Comparison of ENCODE assay signal across 1 cellular context in the genomic region with DNA sequence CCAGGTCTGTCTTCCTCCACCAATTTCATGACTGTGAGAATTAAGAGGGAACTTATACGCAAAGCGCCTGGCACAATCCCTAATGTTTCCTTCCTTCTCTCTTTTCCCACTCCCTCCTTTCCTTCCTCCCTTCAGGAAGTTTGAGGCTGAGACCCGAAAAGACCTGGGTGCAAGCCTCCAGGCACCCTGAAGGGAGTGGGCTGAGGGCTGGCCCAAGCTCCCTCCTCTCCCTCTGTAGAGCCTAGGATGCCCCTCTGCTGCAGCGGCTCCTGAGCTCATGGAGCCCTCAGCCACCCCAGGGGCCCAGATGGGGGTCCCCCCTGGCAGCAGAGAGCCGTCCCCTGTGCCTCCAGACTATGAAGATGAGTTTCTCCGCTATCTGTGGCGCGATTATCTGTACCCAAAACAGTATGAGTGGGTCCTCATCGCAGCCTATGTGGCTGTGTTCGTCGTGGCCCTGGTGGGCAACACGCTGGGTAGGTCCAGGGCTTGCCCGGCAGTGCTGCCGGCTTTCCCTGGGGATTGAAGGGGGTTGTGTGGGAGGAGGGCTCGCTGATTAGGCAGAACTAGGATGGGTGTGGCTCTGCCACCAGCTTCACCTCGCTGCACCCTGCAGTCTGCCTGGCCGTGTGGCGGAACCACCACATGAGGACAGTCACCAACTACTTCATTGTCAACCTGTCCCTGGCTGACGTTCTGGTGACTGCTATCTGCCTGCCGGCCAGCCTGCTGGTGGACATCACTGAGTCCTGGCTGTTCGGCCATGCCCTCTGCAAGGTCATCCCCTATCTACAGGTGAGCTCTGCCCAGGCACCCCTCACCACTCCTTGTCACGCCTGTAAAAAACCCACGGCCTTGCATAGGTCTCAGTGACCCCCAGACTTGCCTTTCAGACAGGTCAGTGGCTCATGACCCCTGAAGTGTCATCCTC.
TF ChIP-seq lines count a peak whose summit lies in the region.

No MANE protein-coding gene starts in this region.

TF ChIP-seq in HepG2, 621 proteins besides CTCF, POLR2A, EP300 and RAD21:
- TF ChIP-seq ZNF496 (CRISPR knock-in tag; IDR thresholded peaks at IDR 0.05; ENCODE audit: insufficient replicate concordance) = no peak
- TF ChIP-seq, protein P1, sequence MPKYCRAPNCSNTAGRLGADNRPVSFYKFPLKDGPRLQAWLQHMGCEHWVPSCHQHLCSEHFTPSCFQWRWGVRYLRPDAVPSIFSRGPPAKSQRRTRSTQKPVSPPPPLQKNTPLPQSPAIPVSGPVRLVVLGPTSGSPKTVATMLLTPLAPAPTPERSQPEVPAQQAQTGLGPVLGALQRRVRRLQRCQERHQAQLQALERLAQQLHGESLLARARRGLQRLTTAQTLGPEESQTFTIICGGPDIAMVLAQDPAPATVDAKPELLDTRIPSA (CRISPR knock-in tag; IDR thresholded peaks at IDR 0.05; ENCODE audit: borderline replicate concordance) = no peak
- TF ChIP-seq, protein P2, sequence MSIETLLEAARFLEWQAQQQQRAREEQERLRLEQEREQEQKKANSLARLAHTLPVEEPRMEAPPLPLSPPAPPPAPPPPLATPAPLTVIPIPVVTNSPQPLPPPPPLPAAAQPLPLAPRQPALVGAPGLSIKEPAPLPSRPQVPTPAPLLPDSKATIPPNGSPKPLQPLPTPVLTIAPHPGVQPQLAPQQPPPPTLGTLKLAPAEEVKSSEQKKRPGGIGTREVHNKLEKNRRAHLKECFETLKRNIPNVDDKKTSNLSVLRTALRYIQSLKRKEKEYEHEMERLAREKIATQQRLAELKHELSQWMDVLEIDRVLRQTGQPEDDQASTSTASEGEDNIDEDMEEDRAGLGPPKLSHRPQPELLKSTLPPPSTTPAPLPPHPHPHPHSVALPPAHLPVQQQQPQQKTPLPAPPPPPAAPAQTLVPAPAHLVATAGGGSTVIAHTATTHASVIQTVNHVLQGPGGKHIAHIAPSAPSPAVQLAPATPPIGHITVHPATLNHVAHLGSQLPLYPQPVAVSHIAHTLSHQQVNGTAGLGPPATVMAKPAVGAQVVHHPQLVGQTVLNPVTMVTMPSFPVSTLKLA (IDR thresholded peaks at IDR 0.05) = no peak
- TF ChIP-seq, protein P3, sequence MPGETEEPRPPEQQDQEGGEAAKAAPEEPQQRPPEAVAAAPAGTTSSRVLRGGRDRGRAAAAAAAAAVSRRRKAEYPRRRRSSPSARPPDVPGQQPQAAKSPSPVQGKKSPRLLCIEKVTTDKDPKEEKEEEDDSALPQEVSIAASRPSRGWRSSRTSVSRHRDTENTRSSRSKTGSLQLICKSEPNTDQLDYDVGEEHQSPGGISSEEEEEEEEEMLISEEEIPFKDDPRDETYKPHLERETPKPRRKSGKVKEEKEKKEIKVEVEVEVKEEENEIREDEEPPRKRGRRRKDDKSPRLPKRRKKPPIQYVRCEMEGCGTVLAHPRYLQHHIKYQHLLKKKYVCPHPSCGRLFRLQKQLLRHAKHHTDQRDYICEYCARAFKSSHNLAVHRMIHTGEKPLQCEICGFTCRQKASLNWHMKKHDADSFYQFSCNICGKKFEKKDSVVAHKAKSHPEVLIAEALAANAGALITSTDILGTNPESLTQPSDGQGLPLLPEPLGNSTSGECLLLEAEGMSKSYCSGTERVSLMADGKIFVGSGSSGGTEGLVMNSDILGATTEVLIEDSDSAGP (CRISPR knock-in tag; IDR thresholded peaks at IDR 0.05; ENCODE audit: borderline replicate concordance) = no peak
- no peak for TF ChIP-seq ZFP82 (CRISPR knock-in tag; IDR thresholded peaks at IDR 0.05; ENCODE audit: borderline replicate concordance)
- TF ChIP-seq ZNF577 (CRISPR knock-in tag; IDR thresholded peaks at IDR 0.05; ENCODE audit: borderline replicate concordance, low read depth) = no peak
- no peak for TF ChIP-seq ZNF562 (CRISPR knock-in tag; IDR thresholded peaks at IDR 0.05; ENCODE audit: borderline replicate concordance)
- TF ChIP-seq, protein P4, sequence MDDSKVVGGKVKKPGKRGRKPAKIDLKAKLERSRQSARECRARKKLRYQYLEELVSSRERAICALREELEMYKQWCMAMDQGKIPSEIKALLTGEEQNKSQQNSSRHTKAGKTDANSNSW (CRISPR knock-in tag; IDR thresholded peaks at IDR 0.05; ENCODE audit: borderline replicate concordance) = no peak
- TF ChIP-seq, protein P5, sequence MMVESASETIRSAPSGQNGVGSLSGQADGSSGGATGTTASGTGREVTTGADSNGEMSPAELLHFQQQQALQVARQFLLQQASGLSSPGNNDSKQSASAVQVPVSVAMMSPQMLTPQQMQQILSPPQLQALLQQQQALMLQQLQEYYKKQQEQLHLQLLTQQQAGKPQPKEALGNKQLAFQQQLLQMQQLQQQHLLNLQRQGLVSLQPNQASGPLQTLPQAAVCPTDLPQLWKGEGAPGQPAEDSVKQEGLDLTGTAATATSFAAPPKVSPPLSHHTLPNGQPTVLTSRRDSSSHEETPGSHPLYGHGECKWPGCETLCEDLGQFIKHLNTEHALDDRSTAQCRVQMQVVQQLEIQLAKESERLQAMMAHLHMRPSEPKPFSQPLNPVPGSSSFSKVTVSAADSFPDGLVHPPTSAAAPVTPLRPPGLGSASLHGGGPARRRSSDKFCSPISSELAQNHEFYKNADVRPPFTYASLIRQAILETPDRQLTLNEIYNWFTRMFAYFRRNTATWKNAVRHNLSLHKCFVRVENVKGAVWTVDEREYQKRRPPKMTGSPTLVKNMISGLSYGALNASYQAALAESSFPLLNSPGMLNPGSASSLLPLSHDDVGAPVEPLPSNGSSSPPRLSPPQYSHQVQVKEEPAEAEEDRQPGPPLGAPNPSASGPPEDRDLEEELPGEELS (CRISPR knock-in tag; IDR thresholded peaks at IDR 0.05) = no peak
- no peak for TF ChIP-seq ZNF225 (CRISPR knock-in tag; IDR thresholded peaks at IDR 0.05)
- TF ChIP-seq ZNF101 (CRISPR knock-in tag; IDR thresholded peaks at IDR 0.05; ENCODE audit: borderline replicate concordance, low read depth) = no peak
- TF ChIP-seq ZNF615 (CRISPR knock-in tag; IDR thresholded peaks at IDR 0.05; ENCODE audit: borderline replicate concordance) = no peak
- TF ChIP-seq, protein P6, sequence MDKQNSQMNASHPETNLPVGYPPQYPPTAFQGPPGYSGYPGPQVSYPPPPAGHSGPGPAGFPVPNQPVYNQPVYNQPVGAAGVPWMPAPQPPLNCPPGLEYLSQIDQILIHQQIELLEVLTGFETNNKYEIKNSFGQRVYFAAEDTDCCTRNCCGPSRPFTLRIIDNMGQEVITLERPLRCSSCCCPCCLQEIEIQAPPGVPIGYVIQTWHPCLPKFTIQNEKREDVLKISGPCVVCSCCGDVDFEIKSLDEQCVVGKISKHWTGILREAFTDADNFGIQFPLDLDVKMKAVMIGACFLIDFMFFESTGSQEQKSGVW (CRISPR knock-in tag; IDR thresholded peaks at IDR 0.05; ENCODE audit: borderline replicate concordance) = no peak
- TF ChIP-seq PLRG1 (conservative IDR thresholded peaks at IDR 0.05) = no peak
- TF ChIP-seq, protein P7, sequence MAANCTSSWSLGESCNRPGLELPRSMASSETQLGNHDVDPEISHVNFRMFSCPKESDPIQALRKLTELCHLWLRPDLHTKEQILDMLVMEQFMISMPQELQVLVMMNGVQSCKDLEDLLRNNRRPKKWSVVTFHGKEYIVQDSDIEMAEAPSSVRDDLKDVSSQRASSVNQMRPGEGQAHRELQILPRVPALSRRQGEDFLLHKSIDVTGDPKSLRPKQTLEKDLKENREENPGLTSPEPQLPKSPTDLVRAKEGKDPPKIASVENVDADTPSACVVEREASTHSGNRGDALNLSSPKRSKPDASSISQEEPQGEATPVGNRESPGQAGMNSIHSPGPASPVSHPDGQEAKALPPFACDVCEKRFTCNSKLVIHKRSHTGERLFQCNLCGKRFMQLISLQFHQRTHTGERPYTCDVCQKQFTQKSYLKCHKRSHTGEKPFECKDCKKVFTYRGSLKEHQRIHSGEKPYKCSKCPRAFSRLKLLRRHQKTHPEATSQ (CRISPR knock-in tag; IDR thresholded peaks at IDR 0.05; ENCODE audit: borderline replicate concordance) = no peak
- TF ChIP-seq NFIC (IDR thresholded peaks at IDR 0.05; ENCODE audit: low read length) = no peak
TF ChIP-seq in HepG2: peak in this region for 0.
